Comparison of ENCODE assay signal across 8 cellular contexts in the genomic region with DNA sequence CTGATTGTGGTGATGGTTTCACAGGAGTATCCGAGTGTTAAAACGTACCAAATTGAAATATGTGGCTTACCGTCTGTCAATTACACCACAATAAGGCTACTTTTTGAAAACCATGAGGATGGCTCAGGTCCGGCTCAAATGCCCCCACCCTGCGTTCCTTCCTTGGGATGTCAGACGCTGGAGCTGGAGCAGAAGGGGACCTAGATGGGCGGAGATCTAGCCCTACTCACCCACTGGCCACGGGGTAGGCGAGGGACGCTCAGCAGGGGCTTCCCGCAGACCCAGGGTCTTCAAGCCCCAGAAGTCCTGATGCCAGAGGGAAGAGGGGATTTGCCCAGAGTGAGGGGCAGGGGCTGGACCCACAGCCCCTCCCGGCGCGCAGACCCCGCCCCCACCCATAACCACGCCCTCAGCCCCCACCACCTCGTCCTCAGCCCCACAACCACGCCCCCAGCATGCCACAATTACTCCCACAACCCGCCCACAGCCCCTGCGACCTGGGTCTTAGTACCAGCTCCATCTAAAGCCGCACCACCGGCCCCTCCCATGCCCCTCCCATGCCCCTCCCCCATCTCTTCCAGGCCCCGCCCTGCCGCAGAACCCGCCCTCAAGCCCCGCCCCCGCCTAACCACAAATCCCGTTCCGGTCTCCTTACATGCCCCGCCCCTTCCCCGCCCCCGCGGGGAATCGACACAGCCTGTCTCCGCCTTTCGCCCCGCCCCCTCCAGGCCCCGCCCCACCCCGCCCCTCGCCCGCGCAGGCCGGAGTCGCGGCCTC.
DNase-seq lines count a peak whose midpoint lies in the region; ATAC-seq lines count a peak whose summit lies in the region.

A gene with protein sequence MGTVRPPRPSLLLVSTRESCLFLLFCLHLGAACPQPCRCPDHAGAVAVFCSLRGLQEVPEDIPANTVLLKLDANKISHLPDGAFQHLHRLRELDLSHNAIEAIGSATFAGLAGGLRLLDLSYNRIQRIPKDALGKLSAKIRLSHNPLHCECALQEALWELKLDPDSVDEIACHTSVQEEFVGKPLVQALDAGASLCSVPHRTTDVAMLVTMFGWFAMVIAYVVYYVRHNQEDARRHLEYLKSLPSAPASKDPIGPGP (plus strand): TSS at position 764 of the 777 bp plus-strand sequence. CDS start 1,135 bp downstream, outside the sequence.

- H3K4me1 ChIP-seq in mucosa of stomach (ENCODE audit: control insufficient read depth, insufficient read depth, low read length): peaks cover 17% of the 10 kb centered on the region

- peak within 1 kb of the TSS; percentile 22 for H3K4me3 ChIP-seq in mucosa of stomach (ENCODE audit: low read length)

- in situ Hi-C loops in ACHN (cut with HindIII; ENCODE audit: low pct_ligation_motif_present, low pct_unique_long_range_greater_than_20kb, low sequenced_read_pairs): no loop called here

- H3K27me3 ChIP-seq in mucosa of stomach (ENCODE audit: control insufficient read depth, insufficient read depth, low read length): no peaks in the 10 kb centered on the region

- H3K36me3 ChIP-seq in mucosa of stomach (ENCODE audit: control insufficient read depth, insufficient read depth, low read length): no peaks in the 10 kb centered on the region

- H3K9ac ChIP-seq in mucosa of stomach (ENCODE audit: low read length): peak within 1 kb of the TSS; percentile 62

- DNase-seq in ACHN (peak; percentile 69), NCI-H345 (lab: John Stamatoyannopoulos, UW) (peak; percentile 95), epithelial cell of prostate (ENCODE audit: low read depth, low spot score) (peak; percentile 26)
- DNase-seq in activated CD8-positive, alpha-beta memory T cell treated with anti-CD3 and anti-CD28 coated beads, Interleukin-2, amount 50 U/mL, for 24 hours (ENCODE audit: extremely low read depth): peak; percentile 37
- peak; percentile 54 to 55 for DNase-seq in stimulated activated CD8-positive, alpha-beta memory T cell treated with anti-CD3 and anti-CD28 coated beads, Interleukin-4, amount 100 ng/mL, for 4 hours (ENCODE audit: low read depth in 2 of 2, low spot score in 1 of 2)

- no peaks in the 10 kb centered on the region for H3K9me3 ChIP-seq in mucosa of stomach (ENCODE audit: control insufficient read depth, low read length)

- H3K27ac ChIP-seq in epithelial cell of prostate: no peak within 1 kb of the TSS

- peak; percentile 50 for ATAC-seq in GM21447 (IDR thresholded peaks at IDR 0.05; ENCODE audit: unreplicated experiment)
- ATAC-seq in GM21367 (IDR thresholded peaks at IDR 0.05; ENCODE audit: unreplicated experiment): no peak

Comparison
In these comparisons a context has a peak if more than half of its experiments do, and no peak if none do; other contexts are left out.
1. DNase-seq: peak in every context shown above with its lines; median percentile 95 in NCI-H345; 69 in ACHN; 54 in stimulated activated CD8-positive, alpha-beta memory T cell treated with anti-CD3 and anti-CD28 coated beads, Interleukin-4, amount 100 ng/mL, for 4 hours; 37 in activated CD8-positive, alpha-beta memory T cell treated with anti-CD3 and anti-CD28 coated beads, Interleukin-2, amount 50 U/mL, for 24 hours; 26 in epithelial cell of prostate.